Comparison of ENCODE assay signal across 1 cellular context in genomic region chr2:68577183-68577582, GRCh38.
TF ChIP-seq lines count a peak whose summit lies in the region.

No MANE protein-coding gene starts in this region.

TF ChIP-seq in IMR-90, 13 proteins besides CTCF, POLR2A, EP300 and RAD21 (continued from another document):
- no peak for TF ChIP-seq RFX5 (IDR thresholded peaks at IDR 0.05; ENCODE audit: low read depth, low read length)
- TF ChIP-seq BHLHE40 (IDR thresholded peaks at IDR 0.05; ENCODE audit: low read depth, low read length): no peak
- no peak for TF ChIP-seq USF2 (IDR thresholded peaks at IDR 0.05; ENCODE audit: low read depth, low read length)
- no peak for TF ChIP-seq RCOR1 (IDR thresholded peaks at IDR 0.05; ENCODE audit: insufficient replicate concordance, low read length)
- TF ChIP-seq NFE2L2 (IDR thresholded peaks at IDR 0.05; ENCODE audit: low read depth, low read length): no peak
- no peak for TF ChIP-seq ELK1 (IDR thresholded peaks at IDR 0.05; ENCODE audit: borderline replicate concordance, low read depth, low read length)
